1 cellular context compared by ENCODE assay signal in genomic region chr17:50062323-50063243, GRCh38.
TF ChIP-seq lines count a peak whose summit lies in the region.

No MANE protein-coding gene starts in this region.

TF ChIP-seq in SK-N-SH, 30 proteins besides CTCF, POLR2A, EP300 and RAD21 (continued from another document):
- peak; percentile 89 for TF ChIP-seq MAX (IDR thresholded peaks at IDR 0.05; ENCODE audit: low read depth)
- peak; percentile 57; the same call in 1 of the 2 replicates for TF ChIP-seq PBX3 (IDR thresholded peaks at IDR 0.05)
- TF ChIP-seq GABPA (IDR thresholded peaks at IDR 0.05; ENCODE audit: low read depth) = peak; percentile 40; the same call in 1 of the 2 replicates
- peak; percentile 99 for TF ChIP-seq NFIC (IDR thresholded peaks at IDR 0.05; ENCODE audit: borderline replicate concordance)
- TF ChIP-seq FOXJ3 (CRISPR knock-in tag; IDR thresholded peaks at IDR 0.05) = no peak
- TF ChIP-seq POLR2AphosphoS5 (IDR thresholded peaks at IDR 0.05; ENCODE audit: low read depth, low read length) = peak; percentile 61; the same call in 1 of the 2 replicates
- TF ChIP-seq SMC3 (IDR thresholded peaks at IDR 0.05; ENCODE audit: low read depth, low read length) = no peak
- TF ChIP-seq RCOR1 (IDR thresholded peaks at IDR 0.05; ENCODE audit: low read length) = no peak
